1 cellular context compared by ENCODE assay signal in the genomic region with DNA sequence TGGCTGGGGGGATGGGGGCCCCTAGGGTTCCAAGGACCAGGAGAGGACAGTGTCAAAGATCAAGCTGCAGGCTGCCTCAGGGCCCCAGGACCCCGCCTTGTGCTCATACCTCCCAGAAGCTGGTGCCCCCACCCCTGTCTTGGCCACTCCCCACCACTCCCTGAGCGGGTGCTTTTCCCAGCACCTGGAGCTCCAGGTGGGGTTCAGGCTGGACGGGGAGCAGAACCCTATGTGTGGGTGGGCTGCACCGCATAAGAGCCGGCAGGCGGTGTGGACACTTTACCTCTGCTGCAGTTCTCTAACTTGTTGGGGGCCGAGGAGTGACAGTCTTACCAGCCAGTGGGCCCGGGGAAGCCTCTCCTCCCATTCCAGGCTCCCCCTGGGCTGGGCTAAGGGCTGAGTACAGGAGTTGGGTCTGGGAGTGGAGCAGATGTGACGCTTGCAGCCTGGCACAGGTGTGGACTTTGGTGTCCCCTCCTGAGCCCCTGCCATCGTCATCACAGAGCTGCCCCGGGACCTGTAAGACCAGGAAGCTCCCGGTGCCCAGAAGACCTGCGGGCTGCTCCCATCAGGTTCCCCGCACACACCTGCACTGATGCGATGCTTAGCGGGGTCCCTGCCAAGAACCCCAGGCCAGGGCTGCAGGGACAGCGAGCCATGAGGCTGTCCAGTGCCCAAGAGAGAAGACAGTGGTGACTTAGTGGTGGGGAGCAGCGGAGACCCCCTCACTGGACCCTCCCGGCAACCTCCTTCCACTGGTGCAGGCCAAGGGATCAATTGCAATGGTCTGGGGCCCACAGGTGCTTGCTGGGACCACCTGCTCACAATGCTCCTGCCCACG.
TF ChIP-seq lines count a peak whose summit lies in the region.

No MANE protein-coding gene starts in this region.

TF ChIP-seq in IMR-90, 13 proteins besides CTCF, POLR2A, EP300 and RAD21 (continued from another document):
- TF ChIP-seq, protein P1, sequence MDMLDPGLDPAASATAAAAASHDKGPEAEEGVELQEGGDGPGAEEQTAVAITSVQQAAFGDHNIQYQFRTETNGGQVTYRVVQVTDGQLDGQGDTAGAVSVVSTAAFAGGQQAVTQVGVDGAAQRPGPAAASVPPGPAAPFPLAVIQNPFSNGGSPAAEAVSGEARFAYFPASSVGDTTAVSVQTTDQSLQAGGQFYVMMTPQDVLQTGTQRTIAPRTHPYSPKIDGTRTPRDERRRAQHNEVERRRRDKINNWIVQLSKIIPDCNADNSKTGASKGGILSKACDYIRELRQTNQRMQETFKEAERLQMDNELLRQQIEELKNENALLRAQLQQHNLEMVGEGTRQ (IDR thresholded peaks at IDR 0.05; ENCODE audit: low read depth, low read length) = no peak
- no peak for TF ChIP-seq MAZ (IDR thresholded peaks at IDR 0.05; ENCODE audit: borderline replicate concordance, low read depth, low read length)
- TF ChIP-seq FOS (IDR thresholded peaks at IDR 0.05; ENCODE audit: low read depth, low read length) = no peak
- TF ChIP-seq CEBPB (IDR thresholded peaks at IDR 0.05; ENCODE audit: low read depth, low read length) = no peak
- TF ChIP-seq CHD1 (IDR thresholded peaks at IDR 0.05; ENCODE audit: low read depth, low read length) = no peak
- no peak for TF ChIP-seq NFE2L2 (IDR thresholded peaks at IDR 0.05; ENCODE audit: low read depth, low read length)
- no peak for TF ChIP-seq BHLHE40 (IDR thresholded peaks at IDR 0.05; ENCODE audit: low read depth, low read length)
- no peak for TF ChIP-seq RCOR1 (IDR thresholded peaks at IDR 0.05; ENCODE audit: insufficient replicate concordance, low read length)
- TF ChIP-seq SMC3 (IDR thresholded peaks at IDR 0.05; ENCODE audit: low read depth, low read length) = no peak
